8 cellular contexts compared by ENCODE assay signal in the genomic region with DNA sequence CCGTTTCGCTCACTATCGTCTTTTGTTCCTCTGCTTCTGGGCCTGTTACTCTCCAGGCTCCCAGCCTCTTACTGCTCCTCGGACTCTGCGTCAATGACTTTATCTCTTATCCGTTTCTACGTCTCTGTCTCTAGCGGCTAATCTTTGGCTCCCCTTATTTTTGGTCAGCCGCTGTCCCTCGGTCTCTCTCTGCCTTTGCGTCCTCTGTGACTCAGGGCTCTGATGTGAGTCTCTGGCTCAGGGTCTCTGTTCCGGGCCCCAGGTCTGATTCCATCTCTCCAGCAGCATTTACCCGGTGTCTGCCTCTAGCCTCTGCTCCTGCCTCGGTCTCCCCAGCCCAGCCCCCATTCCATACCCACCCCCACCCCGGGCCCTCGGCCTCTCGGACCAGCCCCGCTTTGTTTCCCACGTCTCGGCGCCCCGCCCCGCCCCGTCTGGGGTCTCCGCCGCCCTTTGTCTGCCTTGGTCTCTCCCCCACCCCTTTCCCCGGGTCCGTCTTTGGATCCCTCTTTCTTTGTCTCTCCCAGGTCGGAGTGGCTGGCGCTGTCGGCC. TPM values are rescaled to one million over a fixed set of nuclear protein-coding genes. Genes with fewer than 3 reads are reported as not detected.
DNase-seq lines count a peak whose midpoint lies in the region; ATAC-seq and TF ChIP-seq lines count a peak whose summit lies in the region.

No MANE protein-coding gene starts in this region.

- peaks cover 23 to 24% of the 10 kb centered on the region in 2 donors for H3K4me1 Mint-ChIP-seq in effector memory CD8-positive, alpha-beta T cell (ENCODE audit: low read depth in 2 of 2)

- peak overlapping the region; percentile 97 for H3K4me2 ChIP-seq in DOHH2 (ENCODE audit: low read length)

- no peaks in the 10 kb centered on the region for H3K9me3 Mint-ChIP-seq in effector memory CD8-positive, alpha-beta T cell

- no peak for TF ChIP-seq CTCF in DOHH2 (IDR thresholded peaks at IDR 0.05; ENCODE audit: low read depth, low read length, poor library complexity, severe bottlenecking)

- peaks cover 30% of the 10 kb centered on the region for H3K36me3 ChIP-seq in DOHH2 (ENCODE audit: control insufficient read depth, low read length)

- H3F3A ChIP-seq in DOHH2 (ENCODE audit: control insufficient read depth, insufficient read depth), result peaks cover 5% of the 10 kb centered on the region

- ATAC-seq in effector memory CD8-positive, alpha-beta T cell (replicated peaks), result no peak
- ATAC-seq in GM18502 (IDR thresholded peaks at IDR 0.05; ENCODE audit: poor library complexity, unreplicated experiment) (no peak), GM18498 (IDR thresholded peaks at IDR 0.05; ENCODE audit: unreplicated experiment) (no peak)

- H3K79me2 ChIP-seq in DOHH2 (ENCODE audit: control insufficient read depth, low read length), result peaks cover 28% of the 10 kb centered on the region

- H3K4me1 ChIP-seq in DOHH2 (ENCODE audit: control insufficient read depth, low read length), result peaks cover 37% of the 10 kb centered on the region

- peak overlapping the region; percentile 67 to 83 for H3K4me3 Mint-ChIP-seq in effector memory CD8-positive, alpha-beta T cell

- peak overlapping the region; percentile 99 for H3K4me3 ChIP-seq in DOHH2 (ENCODE audit: low read length)

- no peaks in the 10 kb centered on the region for H3K27me3 Mint-ChIP-seq in effector memory CD8-positive, alpha-beta T cell

- H3K27ac Mint-ChIP-seq in effector memory CD8-positive, alpha-beta T cell, result peak overlapping the region; percentile 73 to 77

- H3K9me3 ChIP-seq in DOHH2 (ENCODE audit: control insufficient read depth, insufficient read depth, low read length), result no peaks in the 10 kb centered on the region

- peaks cover 3% of the 10 kb centered on the region; the same call in 1 of the 2 replicates for H4K20me1 ChIP-seq in DOHH2 (ENCODE audit: control insufficient read depth, insufficient read depth, low read depth, low read length)

- no peaks in the 10 kb centered on the region for H3K27me3 ChIP-seq in DOHH2 (ENCODE audit: control insufficient read depth, low read length)

- H3K9me2 ChIP-seq in DOHH2 (replicated peaks; ENCODE audit: control insufficient read depth, low read length), result no peaks in the 10 kb centered on the region

- H3K36me3 Mint-ChIP-seq in effector memory CD8-positive, alpha-beta T cell (ENCODE audit: insufficient read depth), result peaks cover 8% of the 10 kb centered on the region

- peak overlapping the region; percentile 45 for H3K27ac ChIP-seq in DOHH2 (ENCODE audit: low read depth, low read length)

- DNase-seq in NCI-H69 (lab: John Stamatoyannopoulos, UW) (peak; percentile 60), myocyte (ENCODE audit: low read depth) (peak; percentile 40), hippocampal formation (lab: John Stamatoyannopoulos, UW) (no peak)
- no peak for DNase-seq in effector memory CD8-positive, alpha-beta T cell
- no peak for DNase-seq in stimulated activated naive CD4-positive, alpha-beta T cell treated with Interleukin-2 at 50 U/mL for 16 hours (lab: John Stamatoyannopoulos, UW)

RNA-seq across cellular contexts. Expression of a gene that starts 0.5 kb away (rescaled TPM):
- total RNA-seq in myocyte, result 13.2 and 20.8 TPM in 2 replicates
- 7.8 TPM for polyA plus RNA-seq in myocyte (2012)

RNA-seq across cellular contexts. Expression of a gene that starts 12.3 kb away (rescaled TPM):
- total RNA-seq in myocyte, result 0.13 TPM in 1 of 2 replicates, not detected in the other
- 2.9 TPM for polyA plus RNA-seq in myocyte (2012)

RNA-seq across cellular contexts. Expression of a gene that starts 12.7 kb away (rescaled TPM):
- 27.7 and 33.6 TPM in 2 replicates for total RNA-seq in myocyte
- 11.2 TPM for polyA plus RNA-seq in myocyte (2012)

RNA-seq across cellular contexts. Expression of a gene that starts 20.1 kb away (rescaled TPM):
- 6,226 and 7,274 TPM in 2 replicates for total RNA-seq in myocyte
- polyA plus RNA-seq in myocyte (2012), result 6,177 TPM

RNA-seq across cellular contexts. Expression of a gene that starts 24.4 kb away (rescaled TPM):
- 40.3 and 50.5 TPM in 2 replicates for total RNA-seq in myocyte
- polyA plus RNA-seq in myocyte (2012), result 40.4 TPM

Comparison
In these comparisons a context has a peak if more than half of its experiments do, and no peak if none do; other contexts are left out.
1. DNase-seq: peak in NCI-H69 (single experiment) and myocyte (single experiment); none in effector memory CD8-positive, alpha-beta T cell (0 of 3), stimulated activated naive CD4-positive, alpha-beta T cell treated with Interleukin-2 at 50 U/mL for 16 hours (single experiment) and hippocampal formation (0 of 2).